Comparison of ENCODE assay signal across 8 cellular contexts in genomic region chr7:129780257-129781127, GRCh38.
DNase-seq lines count a peak whose midpoint lies in the region; ATAC-seq and TF ChIP-seq lines count a peak whose summit lies in the region.

No MANE protein-coding gene starts in this region.

- TF ChIP-seq POLR2A in adrenal gland (IDR thresholded peaks at IDR 0.05) (no peak), right lobe of liver (IDR thresholded peaks at IDR 0.05) (no peak)

- H3K36me3 ChIP-seq in adrenal gland (replicated peaks in 1 of 2) (no peaks in the 10 kb centered on the region), right lobe of liver (no peaks in the 10 kb centered on the region)

- H3K9me3 ChIP-seq in adrenal gland (replicated peaks in 1 of 3) (no peaks in the 10 kb centered on the region), right lobe of liver (no peaks in the 10 kb centered on the region)

- H3K27me3 Mint-ChIP-seq in T-helper 1 cell treated with Interleukin-12 subunit alpha and Interleukin-12 subunit beta and Interleukin-4 antibody, amounts not matched to agents 30 μg/mL and 1 μg/mL, for 36 hours (ENCODE audit: low read depth): peaks cover 69% of the 10 kb centered on the region

- peak; percentile 7 to 83 (median 57) for ATAC-seq in right lobe of liver
- ATAC-seq in GM19351 (IDR thresholded peaks at IDR 0.05; ENCODE audit: unreplicated experiment): no peak

- no peak overlapping the region for H3K27ac Mint-ChIP-seq in T-helper 1 cell treated with Interleukin-12 subunit alpha and Interleukin-12 subunit beta and Interleukin-4 antibody, amounts not matched to agents 30 μg/mL and 1 μg/mL, for 36 hours

- intact Hi-C loops in adrenal gland (cut with DNase I): no loop called here
- intact Hi-C loops in right lobe of liver (cut with DNase I): no loop called here

- H3K4me3 Mint-ChIP-seq in T-helper 1 cell treated with Interleukin-12 subunit alpha and Interleukin-12 subunit beta and Interleukin-4 antibody, amounts not matched to agents 30 μg/mL and 1 μg/mL, for 36 hours: peak overlapping the region; percentile 75

- no peaks in the 10 kb centered on the region for H3K9me3 Mint-ChIP-seq in T-helper 1 cell treated with Interleukin-12 subunit alpha and Interleukin-12 subunit beta and Interleukin-4 antibody, amounts not matched to agents 30 μg/mL and 1 μg/mL, for 36 hours

- peaks cover 20% of the 10 kb centered on the region for H3K4me1 Mint-ChIP-seq in T-helper 1 cell treated with Interleukin-12 subunit alpha and Interleukin-12 subunit beta and Interleukin-4 antibody, amounts not matched to agents 30 μg/mL and 1 μg/mL, for 36 hours (ENCODE audit: low read depth)

- H3K27ac ChIP-seq in adrenal gland: peak overlapping the region in 1 of 5 donors; percentile 43
- no peak overlapping the region for H3K27ac ChIP-seq in right lobe of liver

- H3K4me1 ChIP-seq in adrenal gland (replicated peaks in 1 of 2) (peaks cover 8 to 61% of the 10 kb centered on the region in 2 donors), right lobe of liver (peaks cover 0 to 42% (median 8%) of the 10 kb centered on the region in 4 donors)

- 1 to 6% (median 2%) methylated on average over 7 to 72 of the region's 72 CpGs for WGBS in adrenal gland, 4 donors
- WGBS in right lobe of liver (ENCODE audit: insufficient coverage, low coverage, low lambda C conversion rate, missing lambda C conversion rate): 0% methylated on average over 3 of the region's 72 CpGs

- TF ChIP-seq CTCF in adrenal gland (IDR thresholded peaks at IDR 0.05): no peak
- TF ChIP-seq CTCF in right lobe of liver (IDR thresholded peaks at IDR 0.05): no peak

- H3K36me3 Mint-ChIP-seq in T-helper 1 cell treated with Interleukin-12 subunit alpha and Interleukin-12 subunit beta and Interleukin-4 antibody, amounts not matched to agents 30 μg/mL and 1 μg/mL, for 36 hours (ENCODE audit: low read depth): peaks cover 3% of the 10 kb centered on the region

- H3K4me3 ChIP-seq in adrenal gland (peak overlapping the region in 2 of 4 donors; percentile 25 to 56), right lobe of liver (peak overlapping the region; percentile 38 to 44 (median 39))

- DNase-seq in NOMO-1 (lab: John Stamatoyannopoulos, UW; ENCODE audit: unreplicated experiment in 2 of 2) (peak; percentile 8 to 17), NOMO-1 treated with dmso at 0.1 percent for 144 hours (lab: John Stamatoyannopoulos, UW; ENCODE audit: unreplicated experiment) (no peak), NCI-H1092 (lab: John Stamatoyannopoulos, UW) (peak; percentile 80), adrenal gland (peak; percentile 72 to 89 (median 77)), right lobe of liver (peak in 2 of 3 donors; percentile 65 to 78)
- DNase-seq in stimulated activated CD4-positive, alpha-beta T cell treated with anti-CD3 and anti-CD28 coated beads, TNF-alpha, amount 100 ng/mL, for 48 hours (ENCODE audit: low read depth in 3 of 3): peak; percentile 48 to 82 (median 64)

- H3K27me3 ChIP-seq in adrenal gland (peaks cover 75% of the 10 kb centered on the region), right lobe of liver (peaks cover 24 to 73% of the 10 kb centered on the region in 2 donors)
